8 cellular contexts compared by ENCODE assay signal in the genomic region with DNA sequence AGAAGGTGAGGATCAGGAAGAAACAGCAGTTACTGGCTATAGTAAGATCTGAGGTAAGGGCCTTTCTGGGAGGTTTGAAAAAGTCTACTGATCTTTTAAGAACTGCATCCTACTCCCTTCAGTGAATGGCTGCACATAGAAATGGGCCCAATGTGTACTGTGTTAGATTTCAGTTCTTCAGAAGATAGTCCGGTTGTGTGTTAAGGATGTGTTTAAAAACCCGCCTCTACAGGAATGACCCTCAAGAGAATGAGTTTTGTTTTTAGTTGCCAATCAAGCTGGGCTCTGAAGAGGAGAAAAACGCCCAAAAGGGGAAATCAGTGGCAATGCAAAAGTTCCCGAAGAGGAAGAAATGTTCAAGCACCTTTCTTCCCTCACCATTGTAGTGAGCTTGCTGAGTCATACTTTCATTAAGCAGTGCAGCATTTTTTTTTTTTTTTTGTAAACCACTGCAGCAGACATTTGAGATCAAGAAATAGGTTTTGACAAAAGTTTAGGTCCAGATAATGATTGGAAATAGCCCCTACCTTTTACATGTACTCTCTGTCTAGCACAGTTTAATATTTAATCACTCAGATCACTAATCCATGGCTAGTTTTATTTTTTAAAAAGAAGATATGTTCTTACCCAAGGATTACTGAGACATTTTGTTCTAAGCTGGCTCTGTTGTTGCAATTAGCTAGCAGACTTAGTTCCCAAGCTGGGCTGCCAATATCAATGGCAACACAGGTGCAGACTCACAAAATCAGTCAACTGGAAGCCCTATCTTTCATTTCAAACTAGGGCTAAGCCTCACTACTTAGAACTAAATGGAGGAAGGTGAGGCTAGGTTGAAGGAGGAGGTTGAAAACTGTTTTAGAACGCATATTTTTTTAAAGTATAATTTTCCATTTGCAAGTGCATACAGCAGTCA. TPM values are rescaled to one million over a fixed set of nuclear protein-coding genes. Genes with fewer than 3 reads are reported as not detected.
DNase-seq lines count a peak whose midpoint lies in the region; ATAC-seq and TF ChIP-seq lines count a peak whose summit lies in the region.

No MANE protein-coding gene starts in this region.

- H2BK120ac ChIP-seq in mesenchymal stem cell (ENCODE audit: low read depth, low read length): no peak overlapping the region

- POLR2A ChIA-PET in HEK293T (lab: Yijun Ruan, JAX): no interaction called here

- peaks cover 4% of the 10 kb centered on the region for H3K27me3 ChIP-seq in Loucy (ENCODE audit: insufficient read depth, low read length, poor library complexity, severe bottlenecking)
- H3K27me3 ChIP-seq in mesenchymal stem cell (ENCODE audit: control insufficient read depth in 1 of 2, insufficient read depth in 1 of 2, low read length in 2 of 2): peaks cover 0 to 68% of the 10 kb centered on the region in 2 experiments
- H3K27me3 ChIP-seq in HAP-1 (ENCODE audit: low read depth): no peaks in the 10 kb centered on the region

- no peak overlapping the region for H3K14ac ChIP-seq in mesenchymal stem cell (ENCODE audit: low read length in 2 of 2)

- H3K9me3 Mint-ChIP-seq in activated T-cell treated with anti-CD3 and anti-CD28 coated beads, Interleukin-2, amount 50 U/mL, for 24 hours: no peaks in the 10 kb centered on the region
- no peaks in the 10 kb centered on the region for H3K9me3 Mint-ChIP-seq in stimulated activated naive CD8-positive, alpha-beta T cell treated with anti-CD3 and anti-CD28 coated beads, Interleukin-15, amount 100 ng/mL, for 72 hours

- peaks cover 74% of the 10 kb centered on the region for H3K27me3 Mint-ChIP-seq in activated T-cell treated with anti-CD3 and anti-CD28 coated beads, Interleukin-2, amount 50 U/mL, for 24 hours
- H3K27me3 Mint-ChIP-seq in stimulated activated naive CD8-positive, alpha-beta T cell treated with anti-CD3 and anti-CD28 coated beads, Interleukin-15, amount 100 ng/mL, for 72 hours: no peaks in the 10 kb centered on the region

- peak overlapping the region; percentile 40 for H3K4me2 ChIP-seq in Loucy (ENCODE audit: low read depth, low read length, poor library complexity, severe bottlenecking)
- no peak overlapping the region for H3K4me2 ChIP-seq in mesenchymal stem cell (ENCODE audit: low read length, poor library complexity, severe bottlenecking)

- no peak for TF ChIP-seq CTCF in Loucy (conservative IDR thresholded peaks at IDR 0.05; ENCODE audit: low read length)

- no peak overlapping the region for H3K27ac Mint-ChIP-seq in activated T-cell treated with anti-CD3 and anti-CD28 coated beads, Interleukin-2, amount 50 U/mL, for 24 hours
- H3K27ac Mint-ChIP-seq in stimulated activated naive CD8-positive, alpha-beta T cell treated with anti-CD3 and anti-CD28 coated beads, Interleukin-15, amount 100 ng/mL, for 72 hours: no peak overlapping the region

- H2BK12ac ChIP-seq in mesenchymal stem cell (ENCODE audit: low read length in 2 of 2): no peak overlapping the region

- DNase-seq in mesenchymal stem cell: peak; percentile 35
- DNase-seq in HAP-1 (ENCODE audit: low spot score in 2 of 2): no peak
- DNase-seq in HEK293T (ENCODE audit: extremely low spot score): no peak
- DNase-seq in activated T-cell treated with anti-CD3 and anti-CD28 coated beads, Interleukin-2, amount 50 U/mL, for 24 hours: no peak
- no peak for DNase-seq in stimulated activated naive CD8-positive, alpha-beta T cell treated with anti-CD3 and anti-CD28 coated beads, Interleukin-15, amount 100 ng/mL, for 72 hours

- H2BK15ac ChIP-seq in mesenchymal stem cell (ENCODE audit: low read depth, poor library complexity, severe bottlenecking): no peak overlapping the region

- no peak overlapping the region for H3K9ac ChIP-seq in Loucy (ENCODE audit: low read depth, low read length, poor library complexity, severe bottlenecking)
- H3K9ac ChIP-seq in mesenchymal stem cell (ENCODE audit: low read length): no peak overlapping the region

- H3K36me3 Mint-ChIP-seq in activated T-cell treated with anti-CD3 and anti-CD28 coated beads, Interleukin-2, amount 50 U/mL, for 24 hours (ENCODE audit: low read depth): no peaks in the 10 kb centered on the region

- H3K4me3 ChIP-seq in Loucy (ENCODE audit: low read length, poor library complexity, severe bottlenecking): no peak overlapping the region
- no peak overlapping the region for H3K4me3 ChIP-seq in mesenchymal stem cell (ENCODE audit: insufficient read depth in 1 of 2, low read depth in 1 of 2, low read length in 2 of 2)
- H3K4me3 ChIP-seq in HAP-1: no peak overlapping the region

- no peak overlapping the region for H2BK5ac ChIP-seq in mesenchymal stem cell (ENCODE audit: low read depth, low read length, poor library complexity, severe bottlenecking)

- no peak overlapping the region for H4K91ac ChIP-seq in mesenchymal stem cell (ENCODE audit: low read length)

- no peak overlapping the region for H3K27ac ChIP-seq in mesenchymal stem cell (ENCODE audit: low read length, poor library complexity, severe bottlenecking)

- WGBS in mesenchymal stem cell: 55% methylated on average over 3 of the region's 5 CpGs

- CTCF ChIA-PET in HEK293T (lab: Yijun Ruan, JAX): interaction anchor here (0.6 to 1.1 kb wide), 7 partner anchors 13 to 1189 kb away, joined by 3 to 8 read pairs (median 3); no protein-coding TSS in a partner anchor

- no peaks in the 10 kb centered on the region for H3K79me1 ChIP-seq in mesenchymal stem cell (replicated peaks; ENCODE audit: low read length, poor library complexity, severe bottlenecking)

- no peak overlapping the region for H3K4me3 Mint-ChIP-seq in activated T-cell treated with anti-CD3 and anti-CD28 coated beads, Interleukin-2, amount 50 U/mL, for 24 hours
- no peak overlapping the region for H3K4me3 Mint-ChIP-seq in stimulated activated naive CD8-positive, alpha-beta T cell treated with anti-CD3 and anti-CD28 coated beads, Interleukin-15, amount 100 ng/mL, for 72 hours

- H3K4me1 Mint-ChIP-seq in activated T-cell treated with anti-CD3 and anti-CD28 coated beads, Interleukin-2, amount 50 U/mL, for 24 hours (ENCODE audit: low read depth): peaks cover 4% of the 10 kb centered on the region
- H3K4me1 Mint-ChIP-seq in stimulated activated naive CD8-positive, alpha-beta T cell treated with anti-CD3 and anti-CD28 coated beads, Interleukin-15, amount 100 ng/mL, for 72 hours: no peaks in the 10 kb centered on the region

- H3K18ac ChIP-seq in mesenchymal stem cell (ENCODE audit: low read depth in 1 of 2, low read length in 2 of 2): no peak overlapping the region

- no peaks in the 10 kb centered on the region for H3K9me2 ChIP-seq in Loucy (replicated peaks; ENCODE audit: low read depth, low read length)

- H3K23ac ChIP-seq in mesenchymal stem cell (ENCODE audit: low read length in 2 of 2): no peak overlapping the region

- no peaks in the 10 kb centered on the region for H3K9me3 ChIP-seq in Loucy (ENCODE audit: insufficient read depth, low read depth, low read length)
- no peaks in the 10 kb centered on the region for H3K9me3 ChIP-seq in mesenchymal stem cell (ENCODE audit: control insufficient read depth, low read length)
- H3K9me3 ChIP-seq in HAP-1: 0 out of 2 replicates have a peak, but pooled peaks cover 2% of the 10 kb centered on the region

- H3K36me3 ChIP-seq in Loucy (ENCODE audit: insufficient read depth, low read length) (no peaks in the 10 kb centered on the region), mesenchymal stem cell (ENCODE audit: control insufficient read depth in 1 of 2, insufficient read depth in 2 of 2, low read depth in 1 of 2, low read length in 2 of 2) (no peaks in the 10 kb centered on the region), HAP-1 (replicated peaks) (no peaks in the 10 kb centered on the region)

- ATAC-seq in GM18868 (IDR thresholded peaks at IDR 0.05; ENCODE audit: unreplicated experiment) (peak; percentile 85), HG02571 (IDR thresholded peaks at IDR 0.05; ENCODE audit: unreplicated experiment) (peak; percentile 57)
- ATAC-seq in stimulated activated naive CD8-positive, alpha-beta T cell treated with anti-CD3 and anti-CD28 coated beads, Interleukin-15, amount 100 ng/mL, for 72 hours: no peak

- H3K4ac ChIP-seq in mesenchymal stem cell (ENCODE audit: low read depth in 1 of 2, low read length in 2 of 2): no peak overlapping the region

- H4K8ac ChIP-seq in mesenchymal stem cell (ENCODE audit: low read length): no peak overlapping the region

- H3F3A ChIP-seq in Loucy (ENCODE audit: low read depth): no peaks in the 10 kb centered on the region

- no peak overlapping the region for H2AK5ac ChIP-seq in mesenchymal stem cell (ENCODE audit: low read length, severe bottlenecking)

- in situ Hi-C loops in HAP-1 (cut with MboI; ENCODE audit: low sequenced_read_pairs): loop anchor here (25.0 kb wide), 2 partner anchors 168 to 493 kb away; no protein-coding TSS in a partner anchor

- no peaks in the 10 kb centered on the region for H3K79me2 ChIP-seq in Loucy (ENCODE audit: insufficient read depth, low read length)

- H2AFZ ChIP-seq in Loucy (ENCODE audit: low read length) (peak overlapping the region; percentile 55; the same call in 1 of the 2 replicates), mesenchymal stem cell (ENCODE audit: low read depth, low read length) (no peak overlapping the region)

- no peaks in the 10 kb centered on the region for H4K20me1 ChIP-seq in Loucy (ENCODE audit: insufficient read depth, low read length, poor library complexity, severe bottlenecking)

- H3K4me1 ChIP-seq in Loucy (ENCODE audit: insufficient read depth, low read length, poor library complexity, severe bottlenecking): no peaks in the 10 kb centered on the region
- H3K4me1 ChIP-seq in mesenchymal stem cell (ENCODE audit: control insufficient read depth, insufficient read depth, low read depth, low read length): no peaks in the 10 kb centered on the region
- peaks cover 8% of the 10 kb centered on the region for H3K4me1 ChIP-seq in HAP-1

TF ChIP-seq in HEK293T, 16 proteins besides CTCF, POLR2A, EP300 and RAD21 (continues in another document):
- TF ChIP-seq, protein P1, sequence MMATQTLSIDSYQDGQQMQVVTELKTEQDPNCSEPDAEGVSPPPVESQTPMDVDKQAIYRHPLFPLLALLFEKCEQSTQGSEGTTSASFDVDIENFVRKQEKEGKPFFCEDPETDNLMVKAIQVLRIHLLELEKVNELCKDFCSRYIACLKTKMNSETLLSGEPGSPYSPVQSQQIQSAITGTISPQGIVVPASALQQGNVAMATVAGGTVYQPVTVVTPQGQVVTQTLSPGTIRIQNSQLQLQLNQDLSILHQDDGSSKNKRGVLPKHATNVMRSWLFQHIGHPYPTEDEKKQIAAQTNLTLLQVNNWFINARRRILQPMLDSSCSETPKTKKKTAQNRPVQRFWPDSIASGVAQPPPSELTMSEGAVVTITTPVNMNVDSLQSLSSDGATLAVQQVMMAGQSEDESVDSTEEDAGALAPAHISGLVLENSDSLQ (IDR thresholded peaks at IDR 0.05): no peak
- no peak for TF ChIP-seq TARDBP (IDR thresholded peaks at IDR 0.05)
- TF ChIP-seq HDGF (IDR thresholded peaks at IDR 0.05; ENCODE audit: borderline replicate concordance): no peak
- TF ChIP-seq L3MBTL2 (conservative IDR thresholded peaks at IDR 0.05): no peak
- TF ChIP-seq ELF4 (IDR thresholded peaks at IDR 0.05): no peak
- no peak for TF ChIP-seq ARNT (IDR thresholded peaks at IDR 0.05)
- no peak for TF ChIP-seq SP1 (IDR thresholded peaks at IDR 0.05)
- no peak for TF ChIP-seq LEF1 (IDR thresholded peaks at IDR 0.05; ENCODE audit: borderline replicate concordance)
- no peak for TF ChIP-seq ZNF384 (IDR thresholded peaks at IDR 0.05)
- TF ChIP-seq NFRKB (IDR thresholded peaks at IDR 0.05): no peak

RNA-seq across cellular contexts. Expression of gene TRPC5OS, which starts 7.0 kb away (rescaled TPM):
- 0.03 TPM for polyA plus RNA-seq in mesenchymal stem cell (2013, experiment 1 of 2)
- polyA plus RNA-seq in mesenchymal stem cell (2013, experiment 2 of 2): 0.07 TPM
